ENCODE assay signal across 14 cellular contexts in genomic region chr19:15404097-15404779, GRCh38. TPM values are rescaled to one million over a fixed set of nuclear protein-coding genes. Genes with fewer than 3 reads are reported as not detected.
DNase-seq lines count a peak whose midpoint lies in the region; ATAC-seq and TF ChIP-seq lines count a peak whose summit lies in the region.
"Had no signal": no experiment of that assay in that cellular context is flagged by ENCODE, and none has a peak within 500 bp of the region (broad histone marks: within the 10 kb centered on the region; RNA-seq: fewer than 3 reads in every experiment).

No MANE protein-coding gene starts in this region.

- POLR2A ChIA-PET in activated CD8-positive, alpha-beta T cell treated with anti-CD3 and anti-CD28 coated beads for 36 hours (lab: Charles Lee) = interaction anchor here (0.8 to 1.4 kb wide), 4 partner anchors 10 to 59 kb away, joined by 3 to 5 read pairs (median 4); no protein-coding TSS in a partner anchor

- peaks cover 99 to 100% (median 100%) of the 10 kb centered on the region in 11 experiments for H4K20me1 ChIP-seq in BLaER1 treated with 17β-estradiol and CSF1 and Interleukin-3, amounts not matched to agents 10 nM and 100 nM

- no peak for TF ChIP-seq CTCF in activated CD8-positive, alpha-beta T cell treated with anti-CD3 and anti-CD28 coated beads for 36 hours (IDR thresholded peaks at IDR 0.05)
- no peak for TF ChIP-seq CTCF in cardiac muscle cell (IDR thresholded peaks at IDR 0.05; ENCODE audit: low read depth, low read length)

- no peaks in the 10 kb centered on the region for H3K27me3 Mint-ChIP-seq in activated CD8-positive, alpha-beta T cell treated with anti-CD3 and anti-CD28 coated beads for 36 hours
- H3K27me3 Mint-ChIP-seq: naive B cell had no signal

- H3K27me3 ChIP-seq in BLaER1 treated with 17β-estradiol and CSF1 and Interleukin-3, amounts not matched to agents 10 nM and 100 nM = no peaks in the 10 kb centered on the region
- no peaks in the 10 kb centered on the region for H3K27me3 ChIP-seq in cardiac muscle cell

- intact Hi-C loops in activated CD8-positive, alpha-beta T cell treated with anti-CD3 and anti-CD28 coated beads for 36 hours (cut with micrococcal nuclease) = no loop called here
- intact Hi-C loops in sciatic nerve (cut with DNase I) = no loop called here

- H3K36me3 Mint-ChIP-seq in activated CD8-positive, alpha-beta T cell treated with anti-CD3 and anti-CD28 coated beads for 36 hours (ENCODE audit: low read depth) = peaks cover 10% of the 10 kb centered on the region

- peaks cover 77 to 89% (median 83%) of the 10 kb centered on the region in 11 experiments for H3K36me3 ChIP-seq in BLaER1 treated with 17β-estradiol and CSF1 and Interleukin-3, amounts not matched to agents 10 nM and 100 nM
- H3K36me3 ChIP-seq in cardiac muscle cell = peaks cover 18% of the 10 kb centered on the region

- H3K4me3 Mint-ChIP-seq in activated CD8-positive, alpha-beta T cell treated with anti-CD3 and anti-CD28 coated beads for 36 hours = no peak overlapping the region
- H3K4me3 Mint-ChIP-seq: T-helper 1 cell treated with Interleukin-12 subunit alpha and Interleukin-12 subunit beta and Interleukin-4 antibody, amounts not matched to agents 30 μg/mL and 1 μg/mL, for 36 hours had no signal

- H3K4me3 ChIP-seq in BLaER1 treated with 17β-estradiol and CSF1 and Interleukin-3, amounts not matched to agents 10 nM and 100 nM = no peak overlapping the region; a peak in 2 of 20 replicates
- H3K4me3 ChIP-seq in cardiac muscle cell = no peak overlapping the region

- H3K27ac ChIP-seq in BLaER1 treated with 17β-estradiol and CSF1 and Interleukin-3, amounts not matched to agents 10 nM and 100 nM = peak overlapping the region in 7 of 11 experiments; percentile 1 to 47 (median 18); a peak in 10 of 22 replicates
- H3K27ac ChIP-seq in cardiac muscle cell = peak overlapping the region; percentile 98
- H3K27ac ChIP-seq: HL-60 had no signal

- CTCF ChIA-PET in activated CD8-positive, alpha-beta T cell treated with anti-CD3 and anti-CD28 coated beads for 36 hours (lab: Charles Lee) = no interaction called here

- no peaks in the 10 kb centered on the region for H3K9me3 Mint-ChIP-seq in activated CD8-positive, alpha-beta T cell treated with anti-CD3 and anti-CD28 coated beads for 36 hours
- H3K9me3 Mint-ChIP-seq: naive B cell; T-helper 1 cell treated with Interleukin-12 subunit alpha and Interleukin-12 subunit beta and Interleukin-4 antibody, amounts not matched to agents 30 μg/mL and 1 μg/mL, for 36 hours had no signal

- H3K4me1 ChIP-seq in BLaER1 treated with 17β-estradiol and CSF1 and Interleukin-3, amounts not matched to agents 10 nM and 100 nM = peaks cover 78 to 83% (median 79%) of the 10 kb centered on the region in 10 experiments
- peaks cover 44% of the 10 kb centered on the region for H3K4me1 ChIP-seq in cardiac muscle cell (ENCODE audit: low read depth)

- H3K4me1 Mint-ChIP-seq in activated CD8-positive, alpha-beta T cell treated with anti-CD3 and anti-CD28 coated beads for 36 hours (ENCODE audit: low read depth) = peaks cover 25% of the 10 kb centered on the region

- H3K9me3 ChIP-seq in BLaER1 treated with 17β-estradiol and CSF1 and Interleukin-3, amounts not matched to agents 10 nM and 100 nM (replicated peaks in 1 of 11) = no peaks in the 10 kb centered on the region
- H3K9me3 ChIP-seq in cardiac muscle cell (ENCODE audit: low read depth) = no peaks in the 10 kb centered on the region

- peak overlapping the region in 10 of 11 experiments; percentile 7 to 60 (median 32); a peak in 15 of 22 replicates for H3K9ac ChIP-seq in BLaER1 treated with 17β-estradiol and CSF1 and Interleukin-3, amounts not matched to agents 10 nM and 100 nM

- no peak for ATAC-seq in activated CD8-positive, alpha-beta T cell treated with anti-CD3 and anti-CD28 coated beads for 36 hours
- ATAC-seq in sciatic nerve (peak; percentile 69), GM18868 (IDR thresholded peaks at IDR 0.05; ENCODE audit: unreplicated experiment) (no peak), HG02885 (IDR thresholded peaks at IDR 0.05; ENCODE audit: poor library complexity, unreplicated experiment) (no peak), HG03039 (IDR thresholded peaks at IDR 0.05; ENCODE audit: unreplicated experiment) (no peak)

- H3K4me2 ChIP-seq in BLaER1 treated with 17β-estradiol and CSF1 and Interleukin-3, amounts not matched to agents 10 nM and 100 nM = peak overlapping the region; percentile 55 to 99 (median 88)

- DNase-seq in activated CD8-positive, alpha-beta T cell treated with anti-CD3 and anti-CD28 coated beads for 36 hours = no peak
- DNase-seq in cardiac muscle cell (ENCODE audit: low read depth in 1 of 2, low spot score in 1 of 2) = peak in 1 of 2 donors; percentile 76
- peak; percentile 39 for DNase-seq in sciatic nerve (ENCODE audit: low spot score)
- DNase-seq in stimulated activated CD4-positive, alpha-beta T cell treated with anti-CD3 and anti-CD28 coated beads, Interleukin-2, amount 100 ng/mL, for 48 hours = no peak
- DNase-seq: activated CD8-positive, alpha-beta memory T cell treated with anti-CD3 and anti-CD28 coated beads, Interleukin-2, amount 50 U/mL, for 48 hours; naive B cell; NCI-H1105; stimulated activated CD4-positive, alpha-beta T cell treated with anti-CD3 and anti-CD28 coated beads, Interleukin-4, amount 100 ng/mL, for 1 hour had no signal

- peak overlapping the region; percentile 17 for H3K27ac Mint-ChIP-seq in activated CD8-positive, alpha-beta T cell treated with anti-CD3 and anti-CD28 coated beads for 36 hours
- H3K27ac Mint-ChIP-seq: T-helper 1 cell treated with Interleukin-12 subunit alpha and Interleukin-12 subunit beta and Interleukin-4 antibody, amounts not matched to agents 30 μg/mL and 1 μg/mL, for 36 hours had no signal

RNA-seq across cellular contexts. Expression of gene AKAP8L, which starts 14.6 kb away (rescaled TPM):
- total RNA-seq in activated CD8-positive, alpha-beta T cell treated with anti-CD3 and anti-CD28 coated beads for 36 hours = 10 to 100 TPM; 83.1 to 88.8 TPM
- 207 and 410 TPM in 2 replicates for total RNA-seq in cardiac muscle cell
- 235 and 328 TPM in 2 replicates for polyA plus RNA-seq in cardiac muscle cell
- 109 TPM for total RNA-seq in sciatic nerve

RNA-seq across cellular contexts. Expression of gene AKAP8, which starts 24.7 kb away (rescaled TPM):
- total RNA-seq in activated CD8-positive, alpha-beta T cell treated with anti-CD3 and anti-CD28 coated beads for 36 hours = 10 to 100 TPM; 47.6 to 48.2 TPM
- total RNA-seq in cardiac muscle cell (16.3 and 34.5 TPM in 2 replicates), sciatic nerve (51.9 TPM)
- 17.8 and 24.1 TPM in 2 replicates for polyA plus RNA-seq in cardiac muscle cell

RNA-seq across cellular contexts. Expression of gene WIZ, which starts 45.5 kb away (rescaled TPM):
- 10 to 100 TPM; 19.3 to 21.0 TPM for total RNA-seq in activated CD8-positive, alpha-beta T cell treated with anti-CD3 and anti-CD28 coated beads for 36 hours
- total RNA-seq in cardiac muscle cell (60.4 and 82.7 TPM in 2 replicates), sciatic nerve (30.2 TPM)
- polyA plus RNA-seq in cardiac muscle cell = 40.3 and 45.9 TPM in 2 replicates
